In the genomic region with DNA sequence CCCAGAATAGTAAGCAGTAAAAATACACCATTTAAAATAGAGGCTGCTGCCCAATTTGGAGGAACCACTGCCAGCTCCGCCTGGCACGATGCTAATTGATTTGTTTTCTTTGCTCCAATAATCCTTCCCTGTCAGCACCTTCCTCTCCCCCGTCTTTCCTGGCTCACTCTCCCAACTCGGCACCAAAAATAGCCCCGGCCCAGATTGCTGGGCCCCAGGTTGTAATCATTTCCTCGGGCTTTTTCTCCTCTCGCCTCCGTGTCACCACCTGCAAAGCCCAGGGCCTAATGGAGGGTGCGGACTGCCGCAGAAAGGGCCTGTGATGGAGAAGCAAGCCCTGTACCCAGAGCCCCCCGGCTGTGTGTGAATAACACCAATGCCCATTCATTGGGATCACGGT, we compare ENCODE assay signal across 21 cellular contexts.
DNase-seq lines count a peak whose midpoint lies in the region; ATAC-seq and TF ChIP-seq lines count a peak whose summit lies in the region.
"Had no signal": no experiment of that assay in that cellular context is flagged by ENCODE, and none has a peak within 500 bp of the region (broad histone marks: within the 10 kb centered on the region; RNA-seq: fewer than 3 reads in every experiment).

No MANE protein-coding gene starts in this region.

- H3K27me3 ChIP-seq in cardiac muscle cell (no peaks in the 10 kb centered on the region), osteoblast (ENCODE audit: insufficient read depth, low read length) (peaks cover 4% of the 10 kb centered on the region)
- H3K27me3 ChIP-seq: BLaER1, Peyer's patch had no signal

- no peaks in the 10 kb centered on the region for H3K9me3 ChIP-seq in cardiac muscle cell (ENCODE audit: low read depth)
- no peaks in the 10 kb centered on the region for H3K9me3 ChIP-seq in T-helper 17 cell (ENCODE audit: control insufficient read depth, low read length, poor library complexity, severe bottlenecking)
- peaks cover 4% of the 10 kb centered on the region for H3K9me3 ChIP-seq in osteoblast (ENCODE audit: low read depth, low read length)
- H3K9me3 ChIP-seq: Caco-2, HAP-1, Peyer's patch, SJSA1 had no signal

- no peak overlapping the region for H3K4me3 Mint-ChIP-seq in T-helper 17 cell
- H3K4me3 Mint-ChIP-seq: CD4-positive, alpha-beta memory T cell; IgD-negative memory B cell had no signal

- H3K36me3 ChIP-seq in cardiac muscle cell, result no peaks in the 10 kb centered on the region
- H3K36me3 ChIP-seq in osteoblast (ENCODE audit: insufficient read depth, low read length), result no peaks in the 10 kb centered on the region
- H3K36me3 ChIP-seq: HAP-1, Peyer's patch, SJSA1 had no signal

- no peak overlapping the region for H3K4me2 ChIP-seq in osteoblast (ENCODE audit: insufficient read depth, low read length)
- H3K4me2 ChIP-seq: BLaER1 had no signal

- peaks cover 4% of the 10 kb centered on the region for H3K4me1 Mint-ChIP-seq in T-helper 17 cell
- H3K4me1 Mint-ChIP-seq: IgD-negative memory B cell had no signal

- H4K20me1 ChIP-seq in osteoblast (ENCODE audit: insufficient read depth, low read length), result no peaks in the 10 kb centered on the region
- H4K20me1 ChIP-seq: BLaER1 had no signal

- intact Hi-C loops in cardiac septum (cut with DNase I), result loop anchor here (5.0 kb wide), 1 partner anchor 35 kb away; no protein-coding TSS in a partner anchor

- peak overlapping the region; percentile 68 for H3K27ac ChIP-seq in cardiac muscle cell
- no peak overlapping the region for H3K27ac ChIP-seq in osteoblast (ENCODE audit: low read depth, low read length)
- H3K27ac ChIP-seq: BLaER1, GM23248, Peyer's patch, SJSA1 had no signal

- H3K27me3 Mint-ChIP-seq in T-helper 17 cell, result peaks cover 37% of the 10 kb centered on the region

- no peaks in the 10 kb centered on the region for H3K79me2 ChIP-seq in osteoblast (ENCODE audit: insufficient read depth, low read length)

- DNase-seq in cardiac muscle cell (ENCODE audit: low read depth in 1 of 2, low spot score in 1 of 2) (peak in 1 of 2 donors; percentile 46), cardiac septum (ENCODE audit: low spot score) (no peak), T-helper 17 cell (no peak), cerebellum (ENCODE audit: low spot score) (peak; percentile 92), osteoblast (ENCODE audit: insufficient read length, low spot score, missing footprints) (peak; percentile 44), OCI-M2 (lab: John Stamatoyannopoulos, UW; ENCODE audit: unreplicated experiment) (no peak), GM10266 (ENCODE audit: extremely low spot score) (no peak)
- DNase-seq: ACHN; Caco-2; CD4-positive, alpha-beta memory T cell; DMS153; NCI-H1105; NCI-H187; NCI-H510A treated with DMSO at 0.1 percent for 48 hours; NCI-H748 treated with DMSO at 0.1 percent for 48 hours had no signal

- H3K4me1 ChIP-seq in cardiac muscle cell (ENCODE audit: low read depth) (peaks cover 13% of the 10 kb centered on the region), osteoblast (ENCODE audit: insufficient read depth, low read length) (peaks cover 19% of the 10 kb centered on the region)
- H3K4me1 ChIP-seq: Caco-2, HAP-1 had no signal

- peak overlapping the region; percentile 47 for H3K27ac Mint-ChIP-seq in T-helper 17 cell
- H3K27ac Mint-ChIP-seq: CD4-positive, alpha-beta memory T cell; IgD-negative memory B cell had no signal

- TF ChIP-seq CTCF in cardiac muscle cell (IDR thresholded peaks at IDR 0.05; ENCODE audit: low read depth, low read length), result no peak
- TF ChIP-seq CTCF in osteoblast (IDR thresholded peaks at IDR 0.05; ENCODE audit: extremely low read depth, low read depth, low read length), result no peak
- no peak for TF ChIP-seq CTCF in GM10266 (IDR thresholded peaks at IDR 0.05; ENCODE audit: control insufficient read depth, insufficient read depth, low read depth, missing control alignments)

- ATAC-seq in T-helper 17 cell, result no peak

- no peaks in the 10 kb centered on the region for H3K36me3 Mint-ChIP-seq in T-helper 17 cell (ENCODE audit: low read depth)
- H3K36me3 Mint-ChIP-seq: CD4-positive, alpha-beta memory T cell; IgD-negative memory B cell had no signal

- no peak overlapping the region for H3K4me3 ChIP-seq in cardiac muscle cell
- H3K4me3 ChIP-seq in osteoblast (ENCODE audit: insufficient read depth, low read length), result no peak overlapping the region
- H3K4me3 ChIP-seq: BLaER1, GM23248, HAP-1, Peyer's patch, SJSA1 had no signal

- H2AFZ ChIP-seq in osteoblast (ENCODE audit: low read length), result no peak overlapping the region
- H2AFZ ChIP-seq: GM23248 had no signal

Comparison
In these comparisons a context has a peak if more than half of its experiments do, and no peak if none do; other contexts are left out.
1. DNase-seq: peak in cerebellum (single experiment) and osteoblast (single experiment); none in cardiac septum (single experiment), T-helper 17 cell (0 of 3), OCI-M2 (single experiment) and GM10266 (single experiment).